9 cellular contexts compared by ENCODE assay signal in the genomic region with DNA sequence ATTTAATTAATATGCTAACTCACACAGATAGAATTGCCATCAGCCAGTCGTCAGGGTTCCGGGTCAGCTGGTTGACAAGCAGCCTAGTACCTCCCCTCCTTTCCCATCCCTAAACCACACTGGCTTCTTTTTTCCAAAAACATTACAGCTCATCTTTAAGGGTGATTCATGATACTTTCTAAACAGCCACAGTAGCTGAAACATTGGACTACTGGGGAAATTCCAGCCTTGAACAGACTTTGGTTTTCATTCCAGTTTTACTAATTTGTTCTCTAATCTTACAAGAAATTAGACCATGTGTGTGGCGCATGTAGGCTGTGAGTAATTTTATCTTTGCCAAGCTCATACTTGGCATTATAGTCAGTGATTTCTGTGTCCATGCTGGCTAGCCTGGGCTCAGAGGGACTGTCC.
DNase-seq lines count a peak whose midpoint lies in the region; ATAC-seq and TF ChIP-seq lines count a peak whose summit lies in the region.
"Had no signal": no experiment of that assay in that cellular context is flagged by ENCODE, and none has a peak within 500 bp of the region (broad histone marks: within the 10 kb centered on the region; RNA-seq: fewer than 3 reads in every experiment).

No MANE protein-coding gene starts in this region.

- WGBS in lower leg skin, 2 donors, result 13 to 14% methylated on average over 3 of the region's 3 CpGs

- peaks cover 100% of the 10 kb centered on the region for H4K20me1 ChIP-seq in BLaER1
- peaks cover 4% of the 10 kb centered on the region for H4K20me1 ChIP-seq in osteoblast (ENCODE audit: insufficient read depth, low read length)

- H3K9me3 ChIP-seq in BLaER1 (no peaks in the 10 kb centered on the region; the same call in 1 of the 2 replicates), osteoblast (ENCODE audit: low read depth, low read length) (no peaks in the 10 kb centered on the region)

- no peak for TF ChIP-seq POLR2A in lower leg skin (IDR thresholded peaks at IDR 0.05)

- intact Hi-C loops in lower leg skin (cut with DNase I; ENCODE audit: low total_unique reads), result no loop called here

- H3K4me2 ChIP-seq in BLaER1 (peak overlapping the region; percentile 65), osteoblast (ENCODE audit: insufficient read depth, low read length) (peak overlapping the region; percentile 53)

- H2AFZ ChIP-seq in osteoblast (ENCODE audit: low read length), result no peak overlapping the region

- H3K27ac ChIP-seq in BLaER1, result peak overlapping the region; percentile 36; the same call in 1 of the 2 replicates
- peak overlapping the region; percentile 17 to 60 for H3K27ac ChIP-seq in coronary artery
- H3K27ac ChIP-seq in osteoblast (ENCODE audit: low read depth, low read length), result peak overlapping the region; percentile 71

- H3K36me3 ChIP-seq in BLaER1, result peaks cover 8% of the 10 kb centered on the region
- no peaks in the 10 kb centered on the region for H3K36me3 ChIP-seq in osteoblast (ENCODE audit: insufficient read depth, low read length)

- peaks cover 58% of the 10 kb centered on the region for H3K79me2 ChIP-seq in osteoblast (ENCODE audit: insufficient read depth, low read length)

- H3K4me1 ChIP-seq in BLaER1 (peaks cover 90% of the 10 kb centered on the region), osteoblast (ENCODE audit: insufficient read depth, low read length) (peaks cover 24% of the 10 kb centered on the region)

- peak; percentile 68 for ATAC-seq in HG03432 (IDR thresholded peaks at IDR 0.05; ENCODE audit: unreplicated experiment)
- no peak for ATAC-seq in HG02571 (IDR thresholded peaks at IDR 0.05; ENCODE audit: unreplicated experiment)
- no peak for ATAC-seq in GM21786 (IDR thresholded peaks at IDR 0.05; ENCODE audit: unreplicated experiment)
- ATAC-seq: K562 had no signal

- no peak for DNase-seq in coronary artery (ENCODE audit: low spot score)
- DNase-seq in osteoblast (ENCODE audit: insufficient read length, low spot score, missing footprints), result peak; percentile 61
- DNase-seq in lower leg skin (ENCODE audit: low spot score in 2 of 2), result no peak
- no peak for DNase-seq in NCI-H748 treated with DMSO at 0.1 percent for 48 hours (lab: John Stamatoyannopoulos, UW)

- H3K27me3 ChIP-seq in BLaER1 (no peaks in the 10 kb centered on the region), osteoblast (ENCODE audit: insufficient read depth, low read length) (no peaks in the 10 kb centered on the region)

- H3K9ac ChIP-seq in BLaER1, result no peak overlapping the region

- H3K4me3 ChIP-seq in BLaER1 (no peak overlapping the region), coronary artery (no peak overlapping the region), osteoblast (ENCODE audit: insufficient read depth, low read length) (no peak overlapping the region), lower leg skin (ENCODE audit: low read depth, poor library complexity, severe bottlenecking) (no peak overlapping the region)
- H3K4me3 ChIP-seq: K562 had no signal

- no peak for TF ChIP-seq CTCF in coronary artery (IDR thresholded peaks at IDR 0.05)
- no peak for TF ChIP-seq CTCF in osteoblast (IDR thresholded peaks at IDR 0.05; ENCODE audit: extremely low read depth, low read depth, low read length)
- TF ChIP-seq CTCF in lower leg skin (IDR thresholded peaks at IDR 0.05), result no peak
